ENCODE assay signal across 28 cellular contexts in genomic region chr11:36890280-36890679, GRCh38.
"Had no signal": no experiment of that assay in that cellular context is flagged by ENCODE, and none has a peak within 500 bp of the region (broad histone marks: within the 10 kb centered on the region; RNA-seq: fewer than 3 reads in every experiment).

No MANE protein-coding gene starts in this region.

- H3K9ac ChIP-seq: SK-N-SH had no signal

- ATAC-seq: activated CD8-positive, alpha-beta T cell treated with anti-CD3 and anti-CD28 coated beads for 36 hours; activated T-cell treated with anti-CD3 and anti-CD28 coated beads, Interleukin-2, amount 50 U/mL, for 72 hours; activated T-helper 17 cell treated with anti-CD3 and anti-CD28 coated beads, Interleukin-2, amount 50 U/mL, for 72 hours had no signal

- H3K4me1 ChIP-seq: SJCRH30 had no signal

- H3K9me3 ChIP-seq: SJCRH30, SK-N-SH had no signal

- H3K4me3 ChIP-seq: SJCRH30 had no signal

- H3K4me2 ChIP-seq: SK-N-SH had no signal

- FAIRE-seq: TTC549 had no signal

- H3K27me3 ChIP-seq: brain microvascular endothelial cell had no signal

- H3K27ac ChIP-seq: brain microvascular endothelial cell, SJCRH30 had no signal

- DNase-seq: activated CD4-positive, alpha-beta T cell treated with anti-CD3 and anti-CD28 coated beads, Interleukin-2, amount 10 ng/mL, durations not matched to agents 24 days and 14 days; activated CD4-positive, alpha-beta T cell treated with anti-CD3 and anti-CD28 coated beads, Interleukin-2, amount 50 U/mL, for 4 hours; activated CD8-positive, alpha-beta T cell treated with anti-CD3 and anti-CD28 coated beads for 36 hours; activated effector memory CD4-positive, alpha-beta T cell treated with anti-CD3 and anti-CD28 coated beads, Interleukin-2, amount 50 U/mL, for 16 hours; activated naive CD4-positive, alpha-beta T cell; activated naive CD4-positive, alpha-beta T cell treated with anti-CD3 and anti-CD28 coated beads, Interleukin-2, amount 50 U/mL, for 16 hours; activated naive CD8-positive, alpha-beta T cell treated with anti-CD3 and anti-CD28 coated beads for 36 hours; activated T-cell treated with anti-CD3 and anti-CD28 coated beads, Interleukin-2, amount 50 U/mL, for 1 hour; activated T-cell treated with anti-CD3 and anti-CD28 coated beads, Interleukin-2, amount 50 U/mL, for 72 hours; amniotic stem cell; aorta; brain microvascular endothelial cell; central memory CD4-positive, alpha-beta T cell; NCI-H1048; NCI-H1105 treated with DMSO at 0.1 percent for 48 hours; NCI-H1436; NCI-H1694; NCI-H1930; NCI-H2081 treated with DMSO at 0.1 percent for 48 hours; NCI-H345; NCI-H524 treated with DMSO at 0.1 percent for 48 hours; NCI-H748 treated with DMSO at 0.1 percent for 48 hours; OCI-M1; SHP77; SJCRH30; SK-N-SH had no signal

- H3K36me3 ChIP-seq: brain microvascular endothelial cell, SJCRH30 had no signal

- H3K9me2 ChIP-seq: SK-N-SH had no signal
